ENCODE assay signal across 23 cellular contexts in the genomic region with DNA sequence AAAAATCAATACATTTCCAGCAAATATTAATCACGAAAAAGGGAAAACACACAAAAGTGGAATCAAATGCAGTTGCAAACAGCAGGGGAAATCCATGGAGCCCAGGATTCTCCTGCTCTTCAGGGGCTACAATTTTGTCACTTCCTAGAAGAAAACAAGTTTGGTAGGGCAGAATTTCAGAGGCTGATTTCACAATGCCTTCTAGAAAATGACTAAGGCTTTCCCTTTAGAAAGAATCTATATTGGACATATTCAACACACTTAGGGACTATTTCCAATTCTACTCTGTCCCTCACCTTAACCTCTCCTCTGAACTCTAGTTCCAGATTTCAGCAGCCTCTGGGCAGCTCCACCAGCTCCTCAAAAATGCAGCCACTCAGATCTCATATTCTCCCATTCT.
DNase-seq lines count a peak whose midpoint lies in the region; ATAC-seq and TF ChIP-seq lines count a peak whose summit lies in the region.
"Had no signal": no experiment of that assay in that cellular context is flagged by ENCODE, and none has a peak within 500 bp of the region (broad histone marks: within the 10 kb centered on the region; RNA-seq: fewer than 3 reads in every experiment).

No MANE protein-coding gene starts in this region.

- H3K4ac ChIP-seq in IMR-90 (ENCODE audit: low read depth, low read length): no peak overlapping the region
- no peak overlapping the region for H3K4ac ChIP-seq in mesenchymal stem cell (ENCODE audit: low read depth in 1 of 2, low read length in 2 of 2)

- H3K18ac ChIP-seq in IMR-90 (ENCODE audit: low read depth, low read length) (no peak overlapping the region), mesenchymal stem cell (ENCODE audit: low read depth in 1 of 2, low read length in 2 of 2) (no peak overlapping the region)

- no peak overlapping the region for H3K4me2 ChIP-seq in IMR-90 (ENCODE audit: low read depth, low read length)
- H3K4me2 ChIP-seq in PC-3 (ENCODE audit: low read length): no peak overlapping the region
- H3K4me2 ChIP-seq in mesenchymal stem cell (ENCODE audit: low read length, poor library complexity, severe bottlenecking): no peak overlapping the region
- no peak overlapping the region for H3K4me2 ChIP-seq in SK-N-SH

- no peak for TF ChIP-seq POLR2A in IMR-90 (IDR thresholded peaks at IDR 0.05; ENCODE audit: low read depth, low read length)

- POLR2A ChIA-PET in IMR-90 (lab: Charles Lee; ENCODE audit: unreplicated experiment) (no interaction called here), PC-3 (lab: Charles Lee; ENCODE audit: unreplicated experiment) (no interaction called here), SK-N-SH (lab: Yijun Ruan, JAX) (no interaction called here), RWPE1 (lab: Yijun Ruan, JAX; ENCODE audit: low non-redundant PET) (no interaction called here)

- H4K20me1 ChIP-seq in IMR-90 (ENCODE audit: insufficient read depth, low read length) (no peaks in the 10 kb centered on the region), PC-3 (ENCODE audit: low read length) (no peaks in the 10 kb centered on the region), SK-N-SH (ENCODE audit: insufficient read depth) (no peaks in the 10 kb centered on the region)

- TF ChIP-seq RAD21 in IMR-90 (IDR thresholded peaks at IDR 0.05; ENCODE audit: low read length) (no peak), SK-N-SH (IDR thresholded peaks at IDR 0.05; ENCODE audit: low read length) (no peak)

- H2BK12ac ChIP-seq in mesenchymal stem cell (ENCODE audit: low read length in 2 of 2): no peak overlapping the region

- H2AK9ac ChIP-seq in IMR-90 (replicated peaks; ENCODE audit: low read depth, low read length, poor library complexity): no peak overlapping the region

- H2BK5ac ChIP-seq in IMR-90 (ENCODE audit: low read depth, low read length, poor library complexity, severe bottlenecking) (no peak overlapping the region), mesenchymal stem cell (ENCODE audit: low read depth, low read length, poor library complexity, severe bottlenecking) (no peak overlapping the region)

- no peak overlapping the region for H3K27ac ChIP-seq in IMR-90 (ENCODE audit: insufficient read depth, low read length)
- H3K27ac ChIP-seq in PC-3 (ENCODE audit: low read length): no peak overlapping the region
- no peak overlapping the region for H3K27ac ChIP-seq in mesenchymal stem cell (ENCODE audit: low read length, poor library complexity, severe bottlenecking)
- no peak overlapping the region for H3K27ac ChIP-seq in SK-N-SH (ENCODE audit: low read depth in 2 of 2, low read length in 1 of 2)
- H3K27ac ChIP-seq in aorta (ENCODE audit: low read depth in 1 of 2, low read length in 2 of 2): no peak overlapping the region
- no peak overlapping the region for H3K27ac ChIP-seq in RWPE1
- H3K27ac ChIP-seq: brain microvascular endothelial cell, parathyroid adenoma, suprapubic skin had no signal

- H2AK5ac ChIP-seq in IMR-90 (ENCODE audit: low read depth, low read length): no peak overlapping the region
- no peak overlapping the region for H2AK5ac ChIP-seq in mesenchymal stem cell (ENCODE audit: low read length, severe bottlenecking)

- no peak overlapping the region for H3K4me3 Mint-ChIP-seq in chondrocyte (ENCODE audit: unreplicated experiment)
- H3K4me3 Mint-ChIP-seq: activated naive CD8-positive, alpha-beta T cell treated with anti-CD3 and anti-CD28 coated beads for 36 hours; activated T-helper 1 cell treated with anti-CD3 and anti-CD28 coated beads, Interleukin-12 subunit alpha, Interleukin-12 subunit beta, Interleukin-2, Interleukin-4 antibody, amounts not matched to agents 30 ng/mL and 10 ng/mL and 1 ng/mL, durations not matched to agents 14 hours and 24 hours and 36 hours; CD14-positive monocyte; mesothelial cell of epicardium; natural killer cell; stimulated activated effector memory CD8-positive, alpha-beta T cell treated with anti-CD3 and anti-CD28 coated beads, Interleukin-12 subunit alpha, Interleukin-12 subunit beta, amount 100 ng/mL, for 72 hours had no signal

- H3K9me1 ChIP-seq in IMR-90 (ENCODE audit: insufficient read depth, low read length): no peaks in the 10 kb centered on the region

- H3K14ac ChIP-seq in IMR-90 (replicated peaks; ENCODE audit: low read depth, low read length) (no peak overlapping the region), mesenchymal stem cell (ENCODE audit: low read length in 2 of 2) (no peak overlapping the region)

- DNase-seq in IMR-90 (peak; percentile 31), PC-3 (peak; percentile 5), chondrocyte (ENCODE audit: low spot score) (no peak), mesenchymal stem cell (peak; percentile 47), SK-N-SH (no peak), aorta (no peak), RWPE1 (ENCODE audit: low spot score) (no peak)
- DNase-seq: activated naive CD8-positive, alpha-beta T cell treated with anti-CD3 and anti-CD28 coated beads for 36 hours; brain microvascular endothelial cell; dermis blood vessel endothelial cell; left colon; natural killer cell; NCI-H1436; NCI-H69 had no signal

- BruUV-seq in IMR-90 (replicated peaks; lab: Mats Ljungman, UMichigan) (no TSS peak), PC-3 (replicated peaks; lab: Mats Ljungman, UMichigan) (no TSS peak)

- peak; percentile 27; the same call in 1 of the 2 replicates for ATAC-seq in IMR-90 (ENCODE audit: low read depth)
- no peak for ATAC-seq in PC-3
- no peak for ATAC-seq in aorta (ENCODE audit: low FRiP score)
- ATAC-seq in HG03175 (IDR thresholded peaks at IDR 0.05; ENCODE audit: unreplicated experiment): no peak
- ATAC-seq: left colon; natural killer cell; SK-N-SH treated with all-trans-retinoic acid at 6 μM for 48 hours; stimulated activated effector memory CD8-positive, alpha-beta T cell treated with anti-CD3 and anti-CD28 coated beads, Interleukin-12 subunit alpha, Interleukin-12 subunit beta, amount 100 ng/mL, for 72 hours had no signal

- no peak overlapping the region for H4K5ac ChIP-seq in IMR-90 (ENCODE audit: low read depth, low read length)

- intact Hi-C loops in IMR-90 (cut with micrococcal nuclease): no loop called here
- intact Hi-C loops in PC-3 (cut with micrococcal nuclease): no loop called here
- intact Hi-C loops in aorta (cut with DNase I): no loop called here

- H3K9me2 ChIP-seq in PC-3 (replicated peaks; ENCODE audit: low read length): no peaks in the 10 kb centered on the region
- no peaks in the 10 kb centered on the region for H3K9me2 ChIP-seq in SK-N-SH

- no peak for TF ChIP-seq EP300 in SK-N-SH (IDR thresholded peaks at IDR 0.05; ENCODE audit: borderline replicate concordance in 1 of 2, low read depth in 1 of 2, low read length in 1 of 2)

- no peaks in the 10 kb centered on the region for H3K27me3 Mint-ChIP-seq in chondrocyte (ENCODE audit: low read depth)
- H3K27me3 Mint-ChIP-seq: activated naive CD8-positive, alpha-beta T cell treated with anti-CD3 and anti-CD28 coated beads for 36 hours had no signal

- H2AFZ ChIP-seq in IMR-90 (replicated peaks; ENCODE audit: low read length, poor library complexity): no peak overlapping the region
- no peak overlapping the region for H2AFZ ChIP-seq in PC-3 (ENCODE audit: low read length)
- no peak overlapping the region for H2AFZ ChIP-seq in mesenchymal stem cell (ENCODE audit: low read depth, low read length)
- H2AFZ ChIP-seq in SK-N-SH (ENCODE audit: low read depth): no peak overlapping the region
- H2AFZ ChIP-seq: parathyroid adenoma had no signal

- TF ChIP-seq CTCF in IMR-90 (conservative IDR thresholded peaks at IDR 0.05; ENCODE audit: low read depth, low read length) (no peak), PC-3 (conservative IDR thresholded peaks at IDR 0.05; ENCODE audit: low read depth, low read length) (no peak), chondrocyte (IDR thresholded peaks at IDR 0.05) (no peak), SK-N-SH (IDR thresholded peaks at IDR 0.05) (no peak), RWPE1 (conservative IDR thresholded peaks at IDR 0.05; ENCODE audit: low read depth) (no peak)

- peak overlapping the region; percentile 7 for H3K27ac Mint-ChIP-seq in chondrocyte (ENCODE audit: unreplicated experiment)
- H3K27ac Mint-ChIP-seq: activated naive CD8-positive, alpha-beta T cell treated with anti-CD3 and anti-CD28 coated beads for 36 hours; activated T-helper 1 cell treated with anti-CD3 and anti-CD28 coated beads, Interleukin-12 subunit alpha, Interleukin-12 subunit beta, Interleukin-2, Interleukin-4 antibody, amounts not matched to agents 30 ng/mL and 10 ng/mL and 1 ng/mL, durations not matched to agents 14 hours and 24 hours and 36 hours; mesothelial cell of epicardium; natural killer cell; stimulated activated effector memory CD8-positive, alpha-beta T cell treated with anti-CD3 and anti-CD28 coated beads, Interleukin-12 subunit alpha, Interleukin-12 subunit beta, amount 100 ng/mL, for 72 hours had no signal

- no peaks in the 10 kb centered on the region for H3K36me3 ChIP-seq in IMR-90 (ENCODE audit: control insufficient read depth, insufficient read depth, low read length)
- no peaks in the 10 kb centered on the region for H3K36me3 ChIP-seq in PC-3 (ENCODE audit: low read depth, low read length)
- H3K36me3 ChIP-seq in mesenchymal stem cell (ENCODE audit: control insufficient read depth in 1 of 2, insufficient read depth in 2 of 2, low read depth in 1 of 2, low read length in 2 of 2): peaks cover 0 to 8% of the 10 kb centered on the region in 2 experiments
- peaks cover under 1 to 8% of the 10 kb centered on the region in 2 experiments for H3K36me3 ChIP-seq in SK-N-SH (replicated peaks in 1 of 2; ENCODE audit: control insufficient read depth in 1 of 2, insufficient read depth in 2 of 2, low read length in 1 of 2)
- H3K36me3 ChIP-seq in aorta (ENCODE audit: control insufficient read depth in 1 of 2, insufficient read depth in 2 of 2, low read length in 1 of 2): no peaks in the 10 kb centered on the region
- H3K36me3 ChIP-seq: brain microvascular endothelial cell, suprapubic skin, vagina had no signal

- H3K79me2 ChIP-seq in PC-3 (ENCODE audit: low read length) (no peaks in the 10 kb centered on the region), SK-N-SH (ENCODE audit: insufficient read depth) (no peaks in the 10 kb centered on the region)
- H3K79me2 ChIP-seq: parathyroid adenoma had no signal

- H3K9me3 Mint-ChIP-seq in chondrocyte (ENCODE audit: low read depth): peaks cover 14% of the 10 kb centered on the region
- H3K9me3 Mint-ChIP-seq: activated naive CD8-positive, alpha-beta T cell treated with anti-CD3 and anti-CD28 coated beads for 36 hours; stimulated activated effector memory CD8-positive, alpha-beta T cell treated with anti-CD3 and anti-CD28 coated beads, Interleukin-12 subunit alpha, Interleukin-12 subunit beta, amount 100 ng/mL, for 72 hours had no signal

- H3K23ac ChIP-seq in IMR-90 (ENCODE audit: low read depth, low read length) (no peak overlapping the region), mesenchymal stem cell (ENCODE audit: low read length in 2 of 2) (no peak overlapping the region)

- H3K9me3 ChIP-seq in IMR-90 (ENCODE audit: control insufficient read depth, insufficient read depth, low read length): no peaks in the 10 kb centered on the region
- no peaks in the 10 kb centered on the region for H3K9me3 ChIP-seq in PC-3 (ENCODE audit: low read length)
- H3K9me3 ChIP-seq in mesenchymal stem cell (ENCODE audit: control insufficient read depth, low read length): peaks cover 11% of the 10 kb centered on the region
- 0 out of 2 replicates have a peak, but pooled peaks cover 3% of the 10 kb centered on the region for H3K9me3 ChIP-seq in SK-N-SH
- H3K9me3 ChIP-seq in aorta (ENCODE audit: control insufficient read depth, low read length): no peaks in the 10 kb centered on the region
- H3K9me3 ChIP-seq: suprapubic skin, vagina had no signal

- H3K56ac ChIP-seq in IMR-90 (ENCODE audit: extremely low read depth, insufficient read depth, low read length): no peak overlapping the region

- no peaks in the 10 kb centered on the region for H3F3A ChIP-seq in PC-3 (ENCODE audit: low read length, unreplicated experiment)
- peaks cover 1% of the 10 kb centered on the region for H3F3A ChIP-seq in SK-N-SH (replicated peaks; ENCODE audit: insufficient read depth)

- H4K8ac ChIP-seq in IMR-90 (ENCODE audit: low read depth in 2 of 2, low read length in 2 of 2) (no peak overlapping the region), mesenchymal stem cell (ENCODE audit: low read length) (no peak overlapping the region)

- H4K91ac ChIP-seq in IMR-90 (ENCODE audit: insufficient read depth, low read depth, low read length) (no peak overlapping the region), mesenchymal stem cell (ENCODE audit: low read length) (no peak overlapping the region)

- H3K27me3 ChIP-seq in IMR-90 (ENCODE audit: control insufficient read depth, insufficient read depth, low read length): no peaks in the 10 kb centered on the region
- H3K27me3 ChIP-seq in PC-3 (ENCODE audit: low read length): no peaks in the 10 kb centered on the region
- H3K27me3 ChIP-seq in mesenchymal stem cell (ENCODE audit: control insufficient read depth in 1 of 2, insufficient read depth in 1 of 2, low read length in 2 of 2): no peaks in the 10 kb centered on the region
- H3K27me3 ChIP-seq in SK-N-SH (ENCODE audit: insufficient read depth): no peaks in the 10 kb centered on the region
- H3K27me3 ChIP-seq in aorta (ENCODE audit: control insufficient read depth in 1 of 2, insufficient read depth in 2 of 2, low read length in 1 of 2): no peaks in the 10 kb centered on the region
- H3K27me3 ChIP-seq: brain microvascular endothelial cell, suprapubic skin, vagina had no signal

- no peak overlapping the region for H2BK20ac ChIP-seq in IMR-90 (ENCODE audit: low read depth, low read length)

- no peaks in the 10 kb centered on the region for H3K4me1 ChIP-seq in IMR-90 (ENCODE audit: control insufficient read depth, insufficient read depth, low read length)
- no peaks in the 10 kb centered on the region for H3K4me1 ChIP-seq in PC-3 (ENCODE audit: insufficient read depth, low read length)
- H3K4me1 ChIP-seq in mesenchymal stem cell (ENCODE audit: control insufficient read depth, insufficient read depth, low read depth, low read length): peaks cover 2% of the 10 kb centered on the region
- no peaks in the 10 kb centered on the region for H3K4me1 ChIP-seq in SK-N-SH (ENCODE audit: control insufficient read depth in 1 of 2, insufficient read depth in 2 of 2, low read depth in 1 of 2, low read length in 1 of 2)
- peaks cover 0 to 3% of the 10 kb centered on the region in 2 donors for H3K4me1 ChIP-seq in aorta (ENCODE audit: control insufficient read depth in 1 of 2, insufficient read depth in 2 of 2, low read length in 2 of 2)
- H3K4me1 ChIP-seq: parathyroid adenoma had no signal

- H3K4me3 ChIP-seq in IMR-90 (ENCODE audit: insufficient read depth, low read depth, low read length) (no peak overlapping the region), PC-3 (ENCODE audit: low read length) (no peak overlapping the region), mesenchymal stem cell (ENCODE audit: insufficient read depth in 1 of 2, low read depth in 1 of 2, low read length in 2 of 2) (no peak overlapping the region), SK-N-SH (ENCODE audit: low read depth in 2 of 2, low read length in 1 of 2) (no peak overlapping the region), aorta (ENCODE audit: low read length in 2 of 2) (no peak overlapping the region)
- H3K4me3 ChIP-seq: suprapubic skin, vagina had no signal

- in situ Hi-C loops in IMR-90 (cut with MboI; ENCODE audit: low sequenced_read_pairs): no loop called here

- H3K9ac ChIP-seq in IMR-90 (ENCODE audit: low read depth, low read length) (no peak overlapping the region), PC-3 (ENCODE audit: low read length) (no peak overlapping the region), mesenchymal stem cell (ENCODE audit: low read length) (no peak overlapping the region), SK-N-SH (no peak overlapping the region)
- H3K9ac ChIP-seq: parathyroid adenoma had no signal

- H3K36me3 Mint-ChIP-seq in chondrocyte (ENCODE audit: low read depth): peaks cover 28% of the 10 kb centered on the region
- H3K36me3 Mint-ChIP-seq: activated naive CD8-positive, alpha-beta T cell treated with anti-CD3 and anti-CD28 coated beads for 36 hours; CD14-positive monocyte; natural killer cell; stimulated activated effector memory CD8-positive, alpha-beta T cell treated with anti-CD3 and anti-CD28 coated beads, Interleukin-12 subunit alpha, Interleukin-12 subunit beta, amount 100 ng/mL, for 72 hours had no signal

- WGBS in IMR-90 (ENCODE audit: extremely low coverage in 2 of 2, insufficient read length in 1 of 2), 2 experiments: no CpG with 5 or more reads among the region's 1 CpG
- 100% methylated on average over 1 of the region's 1 CpG for WGBS in mesenchymal stem cell
- WGBS in SK-N-SH (ENCODE audit: low lambda C conversion rate): 91% methylated on average over 1 of the region's 1 CpG
- 89 to 96% methylated on average over 1 of the region's 1 CpG for WGBS in aorta, 2 donors

- no peak overlapping the region for H2BK120ac ChIP-seq in IMR-90 (ENCODE audit: low read depth, low read length)
- H2BK120ac ChIP-seq in mesenchymal stem cell (ENCODE audit: low read depth, low read length): no peak overlapping the region

- no peaks in the 10 kb centered on the region for H3K4me1 Mint-ChIP-seq in chondrocyte (ENCODE audit: low read depth)
- H3K4me1 Mint-ChIP-seq: activated naive CD8-positive, alpha-beta T cell treated with anti-CD3 and anti-CD28 coated beads for 36 hours; mesothelial cell of epicardium; natural killer cell; stimulated activated effector memory CD8-positive, alpha-beta T cell treated with anti-CD3 and anti-CD28 coated beads, Interleukin-12 subunit alpha, Interleukin-12 subunit beta, amount 100 ng/mL, for 72 hours had no signal

- dilution Hi-C loops in IMR-90 (cut with HindIII; ENCODE audit: low sequenced_read_pairs, unreplicated experiment): no loop called here

- H2BK15ac ChIP-seq in IMR-90 (ENCODE audit: low read depth, low read length) (no peak overlapping the region), mesenchymal stem cell (ENCODE audit: low read depth, poor library complexity, severe bottlenecking) (no peak overlapping the region)

- CTCF ChIA-PET in IMR-90 (lab: Yijun Ruan, JAX): no interaction called here
- CTCF ChIA-PET in PC-3 (lab: Charles Lee): no interaction called here
- CTCF ChIA-PET in SK-N-SH (lab: Yijun Ruan, JAX): no interaction called here
- CTCF ChIA-PET in RWPE1 (lab: Yijun Ruan, JAX): no interaction called here

- H3K79me1 ChIP-seq in IMR-90 (ENCODE audit: low read depth in 1 of 2, low read length in 2 of 2) (no peaks in the 10 kb centered on the region), mesenchymal stem cell (replicated peaks; ENCODE audit: low read length, poor library complexity, severe bottlenecking) (no peaks in the 10 kb centered on the region)

Comparison
In these comparisons a context has a peak if more than half of its experiments do, and no peak if none do; other contexts are left out.
1. DNase-seq: peak in IMR-90 (single experiment), PC-3 (single experiment) and mesenchymal stem cell (single experiment); none in chondrocyte (single experiment), SK-N-SH (single experiment), aorta (0 of 2) and RWPE1 (single experiment).